In the genomic region with DNA sequence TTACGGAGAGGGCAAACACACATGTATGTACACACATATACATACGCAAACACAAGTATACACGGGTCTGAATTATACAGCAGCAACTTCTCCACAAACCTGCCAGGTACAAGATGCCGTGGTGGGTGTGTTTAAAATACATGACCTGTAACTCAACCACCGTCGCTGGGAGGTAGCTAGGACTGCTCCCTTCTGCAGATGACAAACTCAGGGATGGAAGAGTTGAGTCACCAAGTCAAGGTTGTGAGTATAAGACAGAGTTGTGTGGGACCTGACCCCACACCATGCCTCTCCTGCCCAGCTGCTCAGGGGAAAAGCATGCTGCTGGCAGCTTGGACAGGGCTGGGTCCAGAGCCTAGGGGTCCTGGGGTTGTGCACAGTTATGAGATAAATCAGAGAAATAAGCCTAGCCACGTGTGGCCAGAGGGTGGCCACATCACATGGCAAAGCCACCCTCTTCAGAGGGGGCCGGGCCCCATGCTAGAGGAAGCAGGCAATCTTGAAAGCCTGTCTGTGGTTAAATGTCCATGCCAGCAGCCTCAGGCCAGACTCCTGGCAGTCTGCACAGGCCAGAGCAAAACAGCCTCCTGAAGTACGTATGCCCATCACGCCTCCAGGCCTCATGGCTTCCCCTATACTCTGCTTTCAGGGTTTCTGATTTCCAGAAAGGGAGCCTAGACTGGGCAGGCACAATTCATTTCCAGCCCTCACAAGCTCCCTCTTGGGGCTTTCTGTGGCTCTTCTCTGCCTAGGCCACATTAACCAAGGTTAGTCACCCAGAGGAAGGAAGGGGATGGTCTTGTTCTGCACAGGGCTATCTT, we compare ENCODE assay signal across 8 cellular contexts.
A peak's percentile ranks its signal among the peaks of the same experiment; 100 is the strongest.
DNase-seq lines count a peak whose midpoint lies in the region; ATAC-seq, FAIRE-seq and TF ChIP-seq lines count a peak whose summit lies in the region.

No MANE protein-coding gene starts in this region.

- H3K4me3 ChIP-seq in DND-41 (ENCODE audit: low read depth in 1 of 2, low read length in 2 of 2) (no peak overlapping the region), NB4 (ENCODE audit: low read depth, low read length) (no peak overlapping the region), astrocyte (ENCODE audit: insufficient read depth, low read depth, low read length) (no peak overlapping the region), trophoblast cell (ENCODE audit: low read depth, low read length) (no peak overlapping the region), stomach (no peak overlapping the region)

- H3K4me1 ChIP-seq in DND-41 (ENCODE audit: insufficient read depth, low read length) (no peaks in the 10 kb centered on the region), astrocyte (ENCODE audit: insufficient read depth, low read length) (peaks cover 39% of the 10 kb centered on the region), trophoblast cell (ENCODE audit: control insufficient read depth in 1 of 2, insufficient read depth in 2 of 2, low read length in 2 of 2) (peaks cover 15 to 38% of the 10 kb centered on the region in 2 experiments), stomach (peaks cover 37 to 91% (median 78%) of the 10 kb centered on the region in 4 donors)

- no peaks in the 10 kb centered on the region for H3K9me3 ChIP-seq in DND-41 (ENCODE audit: insufficient read depth, low read length, severe bottlenecking)
- no peaks in the 10 kb centered on the region for H3K9me3 ChIP-seq in astrocyte (ENCODE audit: insufficient read depth, low read depth, low read length)
- H3K9me3 ChIP-seq in trophoblast cell (ENCODE audit: insufficient read depth, low read depth, low read length): no peaks in the 10 kb centered on the region
- H3K9me3 ChIP-seq in stomach: no peaks in the 10 kb centered on the region

- H3K23ac ChIP-seq in trophoblast cell (ENCODE audit: low read length): no peak overlapping the region

- H3K36me3 ChIP-seq in DND-41 (ENCODE audit: insufficient read depth, low read length) (no peaks in the 10 kb centered on the region), astrocyte (ENCODE audit: insufficient read depth, low read length) (no peaks in the 10 kb centered on the region), trophoblast cell (ENCODE audit: control insufficient read depth in 1 of 2, insufficient read depth in 2 of 2, low read length in 2 of 2) (no peaks in the 10 kb centered on the region), stomach (peaks cover 0 to 5% (median 0%) of the 10 kb centered on the region in 4 donors)

- H3K27ac Mint-ChIP-seq in astrocyte (ENCODE audit: unreplicated experiment) (peak overlapping the region; percentile 69), Calu3 (ENCODE audit: unreplicated experiment) (no peak overlapping the region)

- H2AK5ac ChIP-seq in trophoblast cell (ENCODE audit: low read length): no peak overlapping the region

- H3K79me1 ChIP-seq in trophoblast cell (ENCODE audit: low read length): no peaks in the 10 kb centered on the region

- no peak overlapping the region for H4K12ac ChIP-seq in trophoblast cell (ENCODE audit: low read depth, low read length)

- no peak overlapping the region for H3K9ac ChIP-seq in DND-41 (ENCODE audit: low read depth, low read length)
- peak overlapping the region; percentile 29 for H3K9ac ChIP-seq in astrocyte (ENCODE audit: low read length)
- H3K9ac ChIP-seq in trophoblast cell (ENCODE audit: low read length): no peak overlapping the region

- DNase-seq in DND-41 (no peak), NB4 (ENCODE audit: low read depth) (peak; percentile 59), astrocyte (ENCODE audit: low read depth) (peak; percentile 70), trophoblast cell (peak; percentile 78 to 81), stomach (no peak), Calu3 (no peak)

- peak; percentile 5 for TF ChIP-seq CTCF in DND-41 (IDR thresholded peaks at IDR 0.05; ENCODE audit: borderline replicate concordance, extremely low read depth, low read length, poor library complexity, severe bottlenecking)
- peak; percentile 8 for TF ChIP-seq CTCF in NB4 (IDR thresholded peaks at IDR 0.05; ENCODE audit: low read depth, low read length)
- no peak for TF ChIP-seq CTCF in astrocyte (IDR thresholded peaks at IDR 0.05; ENCODE audit: insufficient read depth, low read depth, low read length)
- no peak for TF ChIP-seq CTCF in stomach (IDR thresholded peaks at IDR 0.05)
- no peak for TF ChIP-seq CTCF in Calu3 (IDR thresholded peaks at IDR 0.05; ENCODE audit: unreplicated experiment)

- H3K4me3 Mint-ChIP-seq in astrocyte (ENCODE audit: unreplicated experiment) (no peak overlapping the region), Calu3 (ENCODE audit: low read depth, unreplicated experiment) (no peak overlapping the region)

- intact Hi-C loops in stomach (cut with DNase I; ENCODE audit: low total_unique reads): no loop called here
- intact Hi-C loops in Calu3 (cut with micrococcal nuclease; ENCODE audit: unreplicated experiment): no loop called here

- TF ChIP-seq EP300 in stomach (IDR thresholded peaks at IDR 0.05): no peak

- H3K4me1 Mint-ChIP-seq in astrocyte (ENCODE audit: low read depth, unreplicated experiment) (peaks cover 56% of the 10 kb centered on the region), Calu3 (ENCODE audit: low read depth, unreplicated experiment) (no peaks in the 10 kb centered on the region)

- H3K36me3 Mint-ChIP-seq in astrocyte (ENCODE audit: low read depth, unreplicated experiment): peaks cover 10% of the 10 kb centered on the region
- H3K36me3 Mint-ChIP-seq in Calu3 (ENCODE audit: insufficient read depth, unreplicated experiment): peaks cover 4% of the 10 kb centered on the region

- H4K91ac ChIP-seq in trophoblast cell (ENCODE audit: low read depth, low read length): peak overlapping the region; percentile 5

- no peak overlapping the region for H3K14ac ChIP-seq in trophoblast cell (ENCODE audit: low read length)

- H3K4me2 ChIP-seq in DND-41 (ENCODE audit: insufficient read depth, low read length): no peak overlapping the region
- peak overlapping the region; percentile 67 for H3K4me2 ChIP-seq in astrocyte (ENCODE audit: low read length)
- no peak overlapping the region for H3K4me2 ChIP-seq in trophoblast cell (ENCODE audit: low read length)

- no peak overlapping the region for H2BK5ac ChIP-seq in trophoblast cell (ENCODE audit: low read depth, low read length, poor library complexity)

- no peak overlapping the region for H2BK120ac ChIP-seq in trophoblast cell (ENCODE audit: insufficient read depth, low read length, poor library complexity)

- H3K79me2 ChIP-seq in DND-41 (ENCODE audit: insufficient read depth, low read length) (peaks cover 6% of the 10 kb centered on the region), astrocyte (ENCODE audit: insufficient read depth, low read length) (peaks cover 58% of the 10 kb centered on the region), trophoblast cell (ENCODE audit: control insufficient read depth, insufficient read depth, low read length, poor library complexity) (no peaks in the 10 kb centered on the region)

- H4K20me1 ChIP-seq in DND-41 (ENCODE audit: insufficient read depth, low read length): peaks cover 63% of the 10 kb centered on the region
- H4K20me1 ChIP-seq in astrocyte (ENCODE audit: insufficient read depth, low read length): peaks cover 84% of the 10 kb centered on the region

- H3K27ac ChIP-seq in DND-41 (ENCODE audit: low read length) (no peak overlapping the region), astrocyte (ENCODE audit: low read depth, low read length) (peak overlapping the region; percentile 57), trophoblast cell (ENCODE audit: low read depth, low read length) (no peak overlapping the region), stomach (peak overlapping the region in 1 of 5 donors; percentile 12)

- H3K27me3 ChIP-seq in DND-41 (ENCODE audit: insufficient read depth, low read length, poor library complexity) (no peaks in the 10 kb centered on the region), astrocyte (ENCODE audit: insufficient read depth, low read length) (no peaks in the 10 kb centered on the region), trophoblast cell (ENCODE audit: insufficient read depth, low read length) (no peaks in the 10 kb centered on the region), stomach (no peaks in the 10 kb centered on the region)

- H3K18ac ChIP-seq in trophoblast cell (ENCODE audit: low read length): no peak overlapping the region

- H2AFZ ChIP-seq in DND-41 (ENCODE audit: low read depth, low read length) (no peak overlapping the region), astrocyte (ENCODE audit: low read depth, low read length) (no peak overlapping the region), trophoblast cell (ENCODE audit: insufficient read depth, low read length, poor library complexity) (no peak overlapping the region)

- no peak overlapping the region for H2BK12ac ChIP-seq in trophoblast cell (ENCODE audit: low read length)

- CTCF ChIA-PET in Calu3 (lab: Charles Lee): interaction anchor here (0.7 to 1.2 kb wide), 2 partner anchors 10 to 171 kb away, joined by 3 read pairs; no protein-coding TSS in a partner anchor

- no peaks in the 10 kb centered on the region for H3K9me3 Mint-ChIP-seq in astrocyte (ENCODE audit: unreplicated experiment)
- H3K9me3 Mint-ChIP-seq in Calu3 (ENCODE audit: low read depth, unreplicated experiment): no peaks in the 10 kb centered on the region

- TF ChIP-seq POLR2A in NB4 (IDR thresholded peaks at IDR 0.05; ENCODE audit: extremely low read depth, insufficient read length) (no peak), stomach (IDR thresholded peaks at IDR 0.05) (no peak)

- no peak overlapping the region for H3K4ac ChIP-seq in trophoblast cell (ENCODE audit: low read depth, low read length)

- H3K27me3 Mint-ChIP-seq in astrocyte (ENCODE audit: low read depth, unreplicated experiment) (peaks cover 3% of the 10 kb centered on the region), Calu3 (ENCODE audit: unreplicated experiment) (no peaks in the 10 kb centered on the region)

- no peak overlapping the region for H4K8ac ChIP-seq in trophoblast cell (ENCODE audit: low read depth, low read length)

- peak; percentile 62 for ATAC-seq in DND-41 (ENCODE audit: insufficient read depth, low read depth)
- ATAC-seq in GM21381 (IDR thresholded peaks at IDR 0.05; ENCODE audit: unreplicated experiment): peak; percentile 56
- no peak for ATAC-seq in HG02884 (IDR thresholded peaks at IDR 0.05; ENCODE audit: unreplicated experiment)

- WGBS in trophoblast cell (ENCODE audit: extremely low coverage, insufficient coverage, insufficient read length): no CpG with 5 or more reads among the region's 10 CpGs
- WGBS in stomach, 5 donors: 60 to 70% (median 69%) methylated on average over 9 to 10 of the region's 10 CpGs

- FAIRE-seq in astrocyte (lab: Jason Lieb, UNC): no peak

- BruUV-seq in Calu3 (replicated peaks; lab: Mats Ljungman, UMichigan): no TSS peak

Comparison
In these comparisons a context has a peak if more than half of its experiments do, and no peak if none do; other contexts are left out.
1. DNase-seq: peak in NB4 (single experiment), astrocyte (single experiment) and trophoblast cell (2 of 2); none in DND-41 (single experiment), stomach (single experiment) and Calu3 (single experiment).
2. CTCF ChIP-seq: peak in DND-41 (single experiment) and NB4 (single experiment); none in astrocyte (single experiment), stomach (0 of 7) and Calu3 (single experiment).